Comparison of ENCODE assay signal across 8 cellular contexts in genomic region chr1:236284291-236284711, GRCh38. TPM values are rescaled to one million over a fixed set of nuclear protein-coding genes. Genes with fewer than 3 reads are reported as not detected.
DNase-seq lines count a peak whose midpoint lies in the region; ATAC-seq and TF ChIP-seq lines count a peak whose summit lies in the region.

No MANE protein-coding gene starts in this region.

- H3K36me3 Mint-ChIP-seq in activated naive CD4-positive, alpha-beta T cell treated with anti-CD3 and anti-CD28 coated beads for 36 hours (ENCODE audit: low read depth): no peaks in the 10 kb centered on the region

- WGBS in thyroid gland, 2 donors: 63 to 72% methylated on average over 2 of the region's 2 CpGs

- CTCF ChIA-PET in activated naive CD4-positive, alpha-beta T cell treated with anti-CD3 and anti-CD28 coated beads for 36 hours (lab: Charles Lee): interaction anchor here (1.7 kb wide), 1 partner anchor 141 kb away, joined by 5 read pairs; no protein-coding TSS in a partner anchor

- H3K4me3 ChIP-seq in GM12864 (ENCODE audit: low read depth, low read length): peak overlapping the region; percentile 31; the same call in 1 of the 2 replicates
- H3K4me3 ChIP-seq in thyroid gland (replicated peaks in 1 of 3): no peak overlapping the region
- no peak overlapping the region for H3K4me3 ChIP-seq in H7 (ENCODE audit: insufficient read depth, low read depth, low read length)

- no peaks in the 10 kb centered on the region for H3K27me3 ChIP-seq in thyroid gland
- H3K27me3 ChIP-seq in H7 (ENCODE audit: control insufficient read depth, insufficient read depth, low read length): peaks cover 37% of the 10 kb centered on the region

- H3K4me3 Mint-ChIP-seq in activated naive CD4-positive, alpha-beta T cell treated with anti-CD3 and anti-CD28 coated beads for 36 hours: no peak overlapping the region

- peak; percentile 51 for ATAC-seq in HG03442 (IDR thresholded peaks at IDR 0.05; ENCODE audit: unreplicated experiment)

- peaks cover 15 to 16% of the 10 kb centered on the region in 2 donors for H3K4me1 ChIP-seq in thyroid gland

- TF ChIP-seq POLR2A in thyroid gland (IDR thresholded peaks at IDR 0.05): no peak

- peaks cover 1% of the 10 kb centered on the region for H3K9me3 Mint-ChIP-seq in activated naive CD4-positive, alpha-beta T cell treated with anti-CD3 and anti-CD28 coated beads for 36 hours

- peaks cover 38% of the 10 kb centered on the region for H3K4me1 Mint-ChIP-seq in activated naive CD4-positive, alpha-beta T cell treated with anti-CD3 and anti-CD28 coated beads for 36 hours (ENCODE audit: low read depth)

- H3K27me3 Mint-ChIP-seq in activated naive CD4-positive, alpha-beta T cell treated with anti-CD3 and anti-CD28 coated beads for 36 hours (ENCODE audit: low read depth): no peaks in the 10 kb centered on the region

- H3K27ac Mint-ChIP-seq in activated naive CD4-positive, alpha-beta T cell treated with anti-CD3 and anti-CD28 coated beads for 36 hours: peak overlapping the region; percentile 73

- H3K9me3 ChIP-seq in thyroid gland: no peaks in the 10 kb centered on the region

- H3K27ac ChIP-seq in thyroid gland: no peak overlapping the region

- DNase-seq in GM12864 (ENCODE audit: low read depth): peak; percentile 87
- peak; percentile 67 for DNase-seq in GM20000 (ENCODE audit: low spot score)
- DNase-seq in activated naive CD4-positive, alpha-beta T cell treated with anti-CD3 and anti-CD28 coated beads for 36 hours: peak; percentile 77
- DNase-seq in NCI-H187 treated with DMSO at 0.1 percent for 48 hours (lab: John Stamatoyannopoulos, UW): no peak
- no peak for DNase-seq in 8988T
- DNase-seq in thyroid gland: no peak
- DNase-seq in H7: no peak

- H3K36me3 ChIP-seq in thyroid gland: no peaks in the 10 kb centered on the region
- H3K36me3 ChIP-seq in H7 (replicated peaks; ENCODE audit: control insufficient read depth, insufficient read depth, low read length): no peaks in the 10 kb centered on the region

- intact Hi-C loops in activated naive CD4-positive, alpha-beta T cell treated with anti-CD3 and anti-CD28 coated beads for 36 hours (cut with micrococcal nuclease): loop anchor here (1.0 to 10.0 kb wide), 14 partner anchors 19 to 1270 kb away; partner anchors contain the start of genes ARID4B, B3GALNT2, GGPS1 and GPR137B
- intact Hi-C loops in thyroid gland (cut with DNase I): loop anchor here (10.0 kb wide), 1 partner anchor 210 kb away; no protein-coding TSS in a partner anchor

- TF ChIP-seq CTCF in GM12864 (IDR thresholded peaks at IDR 0.05; ENCODE audit: low read depth, low read length, missing control alignments): no peak
- no peak for TF ChIP-seq CTCF in GM20000 (IDR thresholded peaks at IDR 0.05; ENCODE audit: extremely low read depth, missing control alignments)
- TF ChIP-seq CTCF in thyroid gland (IDR thresholded peaks at IDR 0.05): no peak

RNA-seq across cellular contexts. Expression of gene ERO1B, which starts 2.5 kb away (rescaled TPM):
- total RNA-seq in activated naive CD4-positive, alpha-beta T cell treated with anti-CD3 and anti-CD28 coated beads for 36 hours: 1 to 10 TPM; 1.6 to 2.5 TPM
- total RNA-seq in thyroid gland: 10 to 100 TPM; 29.8 to 60.1 (median 38.3) TPM
- total RNA-seq in H7 (2014; rRNA removed; shearing (Covaris generic)): 2.8 and 3.6 TPM in 2 replicates

Comparison
In these comparisons a context has a peak if more than half of its experiments do, and no peak if none do; other contexts are left out.
1. DNase-seq: peak in GM12864 (single experiment), GM20000 (single experiment) and activated naive CD4-positive, alpha-beta T cell treated with anti-CD3 and anti-CD28 coated beads for 36 hours (single experiment); none in NCI-H187 treated with DMSO at 0.1 percent for 48 hours (single experiment), 8988T (single experiment), thyroid gland (0 of 2) and H7 (single experiment).